ENCODE assay signal across 1 cellular context in the genomic region with DNA sequence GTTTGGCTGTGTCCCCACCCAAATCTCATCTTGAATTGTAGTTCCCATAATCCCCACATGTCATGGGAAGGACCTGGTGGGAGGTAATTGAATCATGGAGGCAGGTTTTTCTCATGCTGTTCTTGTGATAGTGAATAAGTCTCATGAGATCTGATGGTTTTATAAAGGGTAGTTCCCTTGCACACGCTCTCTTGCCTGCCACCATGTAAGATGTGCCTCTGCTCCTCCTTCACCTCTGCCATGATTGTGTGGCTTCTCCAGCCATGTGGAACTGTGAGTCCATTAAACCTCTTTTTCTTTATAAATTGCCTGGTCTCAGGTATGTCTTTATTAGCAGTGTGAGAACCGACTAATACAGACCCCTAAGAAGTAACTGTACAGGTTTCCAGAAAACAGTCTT. TPM values are rescaled to one million over a fixed set of nuclear protein-coding genes. Genes with fewer than 3 reads are reported as not detected.
"Had no signal": no experiment of that assay in that cellular context is flagged by ENCODE, and none has a peak within 500 bp of the region (broad histone marks: within the 10 kb centered on the region; RNA-seq: fewer than 3 reads in every experiment).

No MANE protein-coding gene starts in this region.

RNA-seq across cellular contexts. Expression of a gene that starts 2.5 kb away (rescaled TPM):
- total RNA-seq: HepG2 had no signal
